In genomic region chr22:21472984-21473383, GRCh38 we compare ENCODE assay signal across 1 cellular context. TPM values are rescaled to one million over a fixed set of nuclear protein-coding genes. Genes with fewer than 3 reads are reported as not detected.
"Had no signal": no experiment of that assay in that cellular context is flagged by ENCODE, and none has a peak within 500 bp of the region (broad histone marks: within the 10 kb centered on the region; RNA-seq: fewer than 3 reads in every experiment).

No MANE protein-coding gene starts in this region.

RNA-seq across cellular contexts. Expression of gene TMEM191C, which starts 5.8 kb away (rescaled TPM):
- total RNA-seq: ascending aorta had no signal
